Comparison of ENCODE assay signal across 1 cellular context in genomic region chr2:230872151-230872967, GRCh38.
TF ChIP-seq lines count a peak whose summit lies in the region.

No MANE protein-coding gene starts in this region.

TF ChIP-seq in H1, 55 proteins besides CTCF, POLR2A, EP300 and RAD21:
- TF ChIP-seq EGR1 (IDR thresholded peaks at IDR 0.05; ENCODE audit: borderline replicate concordance, low read depth, low read length) (no peak), ATF2 (IDR thresholded peaks at IDR 0.05; ENCODE audit: low read length) (no peak), MAFK (IDR thresholded peaks at IDR 0.05; ENCODE audit: low read depth, low read length) (no peak), MAX (IDR thresholded peaks at IDR 0.05) (no peak), BCL11A (IDR thresholded peaks at IDR 0.05; ENCODE audit: low read depth in 2 of 2, low read length in 2 of 2) (no peak), TBP (IDR thresholded peaks at IDR 0.05; ENCODE audit: low read depth, low read length) (no peak), JUN (IDR thresholded peaks at IDR 0.05; ENCODE audit: low read depth, low read length) (no peak), BACH1 (IDR thresholded peaks at IDR 0.05; ENCODE audit: low read length) (no peak), PHF8 (conservative IDR thresholded peaks at IDR 0.05; ENCODE audit: low read depth, low read length) (no peak), SP4 (IDR thresholded peaks at IDR 0.05; ENCODE audit: low read length) (no peak), SP1 (IDR thresholded peaks at IDR 0.05; ENCODE audit: low read depth, low read length) (no peak), HDAC2 (IDR thresholded peaks at IDR 0.05; ENCODE audit: borderline replicate concordance in 1 of 2, low read depth in 2 of 2, low read length in 2 of 2) (no peak), ASH2L (IDR thresholded peaks at IDR 0.05; ENCODE audit: low read length) (no peak)
